Comparison of ENCODE assay signal across 34 cellular contexts in genomic region chr15:53847745-53848144, GRCh38.
"Had no signal": no experiment of that assay in that cellular context is flagged by ENCODE, and none has a peak within 500 bp of the region (broad histone marks: within the 10 kb centered on the region; RNA-seq: fewer than 3 reads in every experiment).

No MANE protein-coding gene starts in this region.

- DNase-seq: activated effector memory CD4-positive, alpha-beta T cell treated with anti-CD3 and anti-CD28 coated beads, Interleukin-2, amount 50 U/mL, for 16 hours; activated effector memory CD4-positive, alpha-beta T cell treated with Interleukin-2 at 50 U/mL for 16 hours; activated gamma-delta T cell; activated gamma-delta T cell treated with Interleukin-2 at 50 U/mL for 16 hours; activated naive CD4-positive, alpha-beta T cell; activated naive CD4-positive, alpha-beta T cell treated with anti-CD3 and anti-CD28 coated beads for 36 hours; activated naive CD4-positive, alpha-beta T cell treated with anti-CD3 and anti-CD28 coated beads, Interleukin-2, amount 10 ng/mL, durations not matched to agents 7 days and 5 days; activated naive CD4-positive, alpha-beta T cell treated with anti-CD3 and anti-CD28 coated beads, Interleukin-2, amount 50 U/mL, for 16 hours; activated naive CD4-positive, alpha-beta T cell treated with Interleukin-2 at 50 U/mL for 16 hours; activated naive CD8-positive, alpha-beta T cell treated with anti-CD3 and anti-CD28 coated beads for 36 hours; activated naive CD8-positive, alpha-beta T cell treated with anti-CD3 and anti-CD28 coated beads, Interleukin-2, amount 10 ng/mL, durations not matched to agents 7 days and 5 days; activated naive CD8-positive, alpha-beta T cell treated with anti-CD3 and anti-CD28 coated beads, Interleukin-2, amount 50 U/mL, for 24 hours; activated T-cell treated with anti-CD3 and anti-CD28 coated beads, Interleukin-2, amount 50 U/mL, for 1 hour; activated T-cell treated with anti-CD3 and anti-CD28 coated beads, Interleukin-2, amount 50 U/mL, for 24 hours; activated T-cell treated with anti-CD3 and anti-CD28 coated beads, Interleukin-2, amount 50 U/mL, for 4 hours; activated T-cell treated with anti-CD3 and anti-CD28 coated beads, Interleukin-2, amount 50 U/mL, for 48 hours; activated T-cell treated with anti-CD3 and anti-CD28 coated beads, Interleukin-2, amount 50 U/mL, for 72 hours; adrenal gland; amniotic stem cell; amygdala; anterior cingulate cortex; aorta; body of pancreas; brain microvascular endothelial cell; caudate nucleus; central memory CD4-positive, alpha-beta T cell; cerebellar nuclear complex had no signal

- ATAC-seq: activated naive CD4-positive, alpha-beta T cell treated with anti-CD3 and anti-CD28 coated beads, Interleukin-2, amount 50 U/mL, for 72 hours; activated naive CD8-positive, alpha-beta T cell treated with anti-CD3 and anti-CD28 coated beads, Interleukin-2, amount 50 U/mL, for 24 hours; activated T-cell treated with anti-CD3 and anti-CD28 coated beads, Interleukin-2, amount 50 U/mL, for 4 hours; activated T-cell treated with anti-CD3 and anti-CD28 coated beads, Interleukin-2, amount 50 U/mL, for 72 hours; activated T-helper 17 cell treated with anti-CD3 and anti-CD28 coated beads, Interleukin-2, amount 50 U/mL, for 72 hours; body of pancreas had no signal

- H3K9me3 ChIP-seq: adrenal gland, ascending aorta, body of pancreas, breast epithelium had no signal

- H3K27ac ChIP-seq: adrenal gland, ascending aorta, body of pancreas, brain microvascular endothelial cell, breast epithelium, cardiac muscle cell had no signal

- H3K27me3 ChIP-seq: adrenal gland, ascending aorta, body of pancreas, brain microvascular endothelial cell, breast epithelium, cardiac muscle cell had no signal

- H3K4me3 ChIP-seq: adrenal gland, ascending aorta, body of pancreas, breast epithelium, cardiac muscle cell had no signal

- H3K36me3 ChIP-seq: adrenal gland, ascending aorta, brain microvascular endothelial cell, breast epithelium, cardiac muscle cell had no signal

- FAIRE-seq: astrocyte, bronchial epithelial cell had no signal

- H3K4me1 ChIP-seq: adrenal gland, ascending aorta, body of pancreas, breast epithelium had no signal
